1 cellular context compared by ENCODE assay signal in the genomic region with DNA sequence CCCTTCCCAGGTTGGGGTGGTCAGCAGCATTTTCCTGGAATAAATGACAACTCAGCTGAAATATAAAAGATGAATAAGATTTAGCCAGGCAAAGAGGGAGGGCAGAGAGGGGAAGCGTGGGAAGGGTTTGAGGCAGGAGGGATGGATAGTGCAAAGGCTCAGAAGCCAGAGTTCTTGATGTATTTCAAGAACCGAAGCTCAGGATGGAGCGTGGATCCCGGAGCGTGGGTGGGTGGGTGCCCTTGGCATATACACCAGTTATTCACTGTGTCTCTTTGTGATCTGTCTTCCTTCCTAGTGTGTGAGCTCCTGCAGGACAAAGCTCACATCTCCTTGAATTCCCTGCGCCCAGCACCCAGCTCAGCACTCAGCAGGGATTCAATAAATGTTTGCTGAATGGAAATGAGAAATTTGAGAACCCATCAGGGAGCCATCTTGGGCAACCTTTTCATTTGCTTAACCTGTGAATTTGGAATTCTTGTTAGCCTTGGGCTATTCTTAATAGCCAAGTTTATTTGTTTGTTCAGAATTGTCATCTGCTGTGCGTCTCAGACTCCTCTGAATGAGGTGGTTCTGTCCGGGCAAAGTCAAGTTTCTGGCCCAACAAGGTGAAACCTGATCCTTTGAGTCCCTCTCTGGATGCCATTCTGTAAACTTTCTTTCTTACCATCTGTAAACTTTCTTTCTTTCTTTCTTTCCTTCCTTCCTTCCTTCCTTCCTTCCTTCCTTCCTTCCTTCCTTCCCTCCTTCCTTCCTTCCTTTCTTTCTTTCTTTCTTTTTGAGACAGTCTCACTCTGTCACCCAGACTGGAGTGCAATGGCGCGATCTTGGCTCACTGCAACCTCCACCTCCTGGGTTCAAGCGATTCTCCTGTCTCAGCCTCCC.
TF ChIP-seq lines count a peak whose summit lies in the region.

No MANE protein-coding gene starts in this region.

TF ChIP-seq in HEK293, 187 proteins besides CTCF, POLR2A, EP300 and RAD21 (continued from another document):
- TF ChIP-seq, protein P1, sequence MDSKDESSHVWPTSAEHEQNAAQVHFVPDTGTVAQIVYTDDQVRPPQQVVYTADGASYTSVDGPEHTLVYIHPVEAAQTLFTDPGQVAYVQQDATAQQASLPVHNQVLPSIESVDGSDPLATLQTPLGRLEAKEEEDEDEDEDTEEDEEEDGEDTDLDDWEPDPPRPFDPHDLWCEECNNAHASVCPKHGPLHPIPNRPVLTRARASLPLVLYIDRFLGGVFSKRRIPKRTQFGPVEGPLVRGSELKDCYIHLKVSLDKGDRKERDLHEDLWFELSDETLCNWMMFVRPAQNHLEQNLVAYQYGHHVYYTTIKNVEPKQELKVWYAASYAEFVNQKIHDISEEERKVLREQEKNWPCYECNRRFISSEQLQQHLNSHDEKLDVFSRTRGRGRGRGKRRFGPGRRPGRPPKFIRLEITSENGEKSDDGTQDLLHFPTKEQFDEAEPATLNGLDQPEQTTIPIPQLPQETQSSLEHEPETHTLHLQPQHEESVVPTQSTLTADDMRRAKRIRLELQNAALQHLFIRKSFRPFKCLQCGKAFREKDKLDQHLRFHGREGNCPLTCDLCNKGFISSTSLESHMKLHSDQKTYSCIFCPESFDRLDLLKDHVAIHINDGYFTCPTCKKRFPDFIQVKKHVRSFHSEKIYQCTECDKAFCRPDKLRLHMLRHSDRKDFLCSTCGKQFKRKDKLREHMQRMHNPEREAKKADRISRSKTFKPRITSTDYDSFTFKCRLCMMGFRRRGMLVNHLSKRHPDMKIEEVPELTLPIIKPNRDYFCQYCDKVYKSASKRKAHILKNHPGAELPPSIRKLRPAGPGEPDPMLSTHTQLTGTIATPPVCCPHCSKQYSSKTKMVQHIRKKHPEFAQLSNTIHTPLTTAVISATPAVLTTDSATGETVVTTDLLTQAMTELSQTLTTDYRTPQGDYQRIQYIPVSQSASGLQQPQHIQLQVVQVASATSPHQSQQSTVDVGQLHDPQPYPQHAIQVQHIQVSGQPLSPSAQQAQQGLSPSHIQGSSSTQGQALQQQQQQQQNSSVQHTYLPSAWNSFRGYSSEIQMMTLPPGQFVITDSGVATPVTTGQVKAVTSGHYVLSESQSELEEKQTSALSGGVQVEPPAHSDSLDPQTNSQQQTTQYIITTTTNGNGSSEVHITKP (tag by site-specific recombination; IDR thresholded peaks at IDR 0.05), result peak; percentile 99
- TF ChIP-seq ZNF529 (tag by site-specific recombination; IDR thresholded peaks at IDR 0.05; ENCODE audit: insufficient replicate concordance), result no peak
- TF ChIP-seq KLF7 (tag by site-specific recombination; IDR thresholded peaks at IDR 0.05; ENCODE audit: borderline replicate concordance), result no peak
- TF ChIP-seq ZBTB7A (tag by site-specific recombination; IDR thresholded peaks at IDR 0.05; ENCODE audit: low read depth), result no peak
- TF ChIP-seq, protein P2, sequence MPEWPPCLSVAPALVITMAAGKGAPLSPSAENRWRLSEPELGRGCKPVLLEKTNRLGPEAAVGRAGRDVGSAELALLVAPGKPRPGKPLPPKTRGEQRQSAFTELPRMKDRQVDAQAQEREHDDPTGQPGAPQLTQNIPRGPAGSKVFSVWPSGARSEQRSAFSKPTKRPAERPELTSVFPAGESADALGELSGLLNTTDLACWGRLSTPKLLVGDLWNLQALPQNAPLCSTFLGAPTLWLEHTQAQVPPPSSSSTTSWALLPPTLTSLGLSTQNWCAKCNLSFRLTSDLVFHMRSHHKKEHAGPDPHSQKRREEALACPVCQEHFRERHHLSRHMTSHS (tag by site-specific recombination; IDR thresholded peaks at IDR 0.05), result no peak
